ENCODE assay signal across 17 cellular contexts in the genomic region with DNA sequence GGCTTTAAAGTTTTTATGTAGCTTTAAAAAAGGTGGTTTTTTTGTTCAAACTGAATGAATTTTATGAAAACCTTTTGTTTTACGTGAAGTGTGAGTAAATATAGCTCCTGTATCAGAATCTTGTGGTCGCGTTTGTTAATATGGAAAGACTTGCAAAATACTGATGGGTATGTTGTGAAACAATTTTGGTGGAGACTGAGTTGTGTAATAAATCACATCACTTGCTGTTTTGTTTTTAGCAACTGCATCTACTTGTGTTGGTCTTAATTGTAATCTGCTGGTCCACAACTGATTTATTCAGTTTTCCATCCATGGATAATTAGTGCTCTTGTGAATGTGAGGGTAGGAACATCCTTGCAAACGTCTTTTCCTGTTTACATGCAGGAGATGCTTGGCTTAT. TPM values are rescaled to one million over a fixed set of nuclear protein-coding genes. Genes with fewer than 3 reads are reported as not detected.
A peak's percentile ranks its signal among the peaks of the same experiment; 100 is the strongest.
DNase-seq lines count a peak whose midpoint lies in the region; ATAC-seq and TF ChIP-seq lines count a peak whose summit lies in the region.
"Had no signal": no experiment of that assay in that cellular context is flagged by ENCODE, and none has a peak within 500 bp of the region (broad histone marks: within the 10 kb centered on the region; RNA-seq: fewer than 3 reads in every experiment).

No MANE protein-coding gene starts in this region.

- peak in 3 of 4 donors; percentile 42 to 60 (median 54) for ATAC-seq in right lobe of liver
- no peak for ATAC-seq in CD8-positive, alpha-beta T cell
- no peak for ATAC-seq in GM19328 (IDR thresholded peaks at IDR 0.05; ENCODE audit: unreplicated experiment)
- no peak for ATAC-seq in GM18858 (IDR thresholded peaks at IDR 0.05; ENCODE audit: unreplicated experiment)
- ATAC-seq: mucosa of descending colon; stimulated activated effector memory CD8-positive, alpha-beta T cell treated with anti-CD3 and anti-CD28 coated beads, Interleukin-12 subunit alpha, Interleukin-12 subunit beta, amount 100 ng/mL, for 72 hours had no signal

- intact Hi-C loops in right lobe of liver (cut with DNase I): no loop called here
- intact Hi-C loops in CD8-positive, alpha-beta T cell (cut with DNase I, micrococcal nuclease): no loop called here

- TF ChIP-seq POLR2A in right lobe of liver (IDR thresholded peaks at IDR 0.05): no peak

- POLR2A ChIA-PET in CD8-positive, alpha-beta T cell (lab: Charles Lee): no interaction called here

- no peak overlapping the region for H3K4me3 Mint-ChIP-seq in type B pancreatic cell
- H3K4me3 Mint-ChIP-seq in CD8-positive, alpha-beta T cell: no peak overlapping the region
- H3K4me3 Mint-ChIP-seq: stimulated activated effector memory CD8-positive, alpha-beta T cell treated with anti-CD3 and anti-CD28 coated beads, Interleukin-12 subunit alpha, Interleukin-12 subunit beta, amount 100 ng/mL, for 72 hours had no signal

- no peak for TF ChIP-seq CTCF in coronary artery (IDR thresholded peaks at IDR 0.05)
- TF ChIP-seq CTCF in right lobe of liver (IDR thresholded peaks at IDR 0.05): no peak
- no peak for TF ChIP-seq CTCF in type B pancreatic cell (conservative IDR thresholded peaks at IDR 0.05)
- TF ChIP-seq CTCF in CD8-positive, alpha-beta T cell (IDR thresholded peaks at IDR 0.05): no peak

- DNase-seq in NCI-H226: peak; percentile 41
- no peak for DNase-seq in coronary artery (ENCODE audit: low spot score)
- DNase-seq in right lobe of liver: no peak
- DNase-seq in type B pancreatic cell (ENCODE audit: extremely low spot score, unreplicated experiment): no peak
- no peak for DNase-seq in CD8-positive, alpha-beta T cell
- DNase-seq: activated CD4-positive, CD25-positive, alpha-beta regulatory T cell treated with anti-CD3 and anti-CD28 coated beads, Interleukin-2, amount 50 U/mL, for 72 hours; cortex of kidney; GM23248; KBM-7; mucosa of descending colon; NCI-H2107; OCI-M1; stimulated activated CD4-positive, alpha-beta T cell treated with anti-CD3 and anti-CD28 coated beads, Interleukin-4, amount 100 ng/mL, for 1 hour had no signal

- peak overlapping the region; percentile 72 for H3K27ac Mint-ChIP-seq in type B pancreatic cell
- no peak overlapping the region for H3K27ac Mint-ChIP-seq in CD8-positive, alpha-beta T cell
- H3K27ac Mint-ChIP-seq: stimulated activated effector memory CD8-positive, alpha-beta T cell treated with anti-CD3 and anti-CD28 coated beads, Interleukin-12 subunit alpha, Interleukin-12 subunit beta, amount 100 ng/mL, for 72 hours had no signal

- H3K4me1 Mint-ChIP-seq in type B pancreatic cell (ENCODE audit: unreplicated experiment): peaks cover 52% of the 10 kb centered on the region
- H3K4me1 Mint-ChIP-seq in CD8-positive, alpha-beta T cell (ENCODE audit: low read depth): no peaks in the 10 kb centered on the region
- H3K4me1 Mint-ChIP-seq: stimulated activated effector memory CD8-positive, alpha-beta T cell treated with anti-CD3 and anti-CD28 coated beads, Interleukin-12 subunit alpha, Interleukin-12 subunit beta, amount 100 ng/mL, for 72 hours had no signal

- H3K9me3 ChIP-seq in right lobe of liver: no peaks in the 10 kb centered on the region
- H3K9me3 ChIP-seq in CD8-positive, alpha-beta T cell (ENCODE audit: low read length): no peaks in the 10 kb centered on the region
- H3K9me3 ChIP-seq: mucosa of descending colon, prostate gland had no signal

- peaks cover 7% of the 10 kb centered on the region for H3K9me3 Mint-ChIP-seq in type B pancreatic cell
- H3K9me3 Mint-ChIP-seq in CD8-positive, alpha-beta T cell: peaks cover 9% of the 10 kb centered on the region

- H3K27ac ChIP-seq in coronary artery (peak overlapping the region in 1 of 2 donors; percentile 49), right lobe of liver (peak overlapping the region in 2 of 3 donors; percentile 3 to 12)
- no peak overlapping the region for H3K27ac ChIP-seq in CD8-positive, alpha-beta T cell (ENCODE audit: low read depth, low read length)
- H3K27ac ChIP-seq: GM23248, prostate gland had no signal

- no peaks in the 10 kb centered on the region for H3K36me3 ChIP-seq in right lobe of liver
- no peaks in the 10 kb centered on the region for H3K36me3 ChIP-seq in CD8-positive, alpha-beta T cell (ENCODE audit: insufficient read depth, low read length)
- H3K36me3 ChIP-seq: prostate gland had no signal

- WGBS in right lobe of liver (ENCODE audit: insufficient coverage, low coverage, low lambda C conversion rate, missing lambda C conversion rate): 8% methylated on average over 4 of the region's 4 CpGs

- CTCF ChIA-PET in CD8-positive, alpha-beta T cell (lab: Charles Lee): no interaction called here

- H3K4me3 ChIP-seq in coronary artery: peak overlapping the region; percentile 29
- H3K4me3 ChIP-seq in right lobe of liver: no peak overlapping the region
- no peak overlapping the region for H3K4me3 ChIP-seq in CD8-positive, alpha-beta T cell (ENCODE audit: low read depth, low read length)
- H3K4me3 ChIP-seq: GM23248, mucosa of descending colon, prostate gland had no signal

- no peaks in the 10 kb centered on the region for H3K27me3 ChIP-seq in right lobe of liver
- no peaks in the 10 kb centered on the region for H3K27me3 ChIP-seq in CD8-positive, alpha-beta T cell (ENCODE audit: insufficient read depth, low read length)

- peaks cover 29% of the 10 kb centered on the region for H3K36me3 Mint-ChIP-seq in type B pancreatic cell
- H3K36me3 Mint-ChIP-seq in CD8-positive, alpha-beta T cell: no peaks in the 10 kb centered on the region
- H3K36me3 Mint-ChIP-seq: stimulated activated effector memory CD8-positive, alpha-beta T cell treated with anti-CD3 and anti-CD28 coated beads, Interleukin-12 subunit alpha, Interleukin-12 subunit beta, amount 100 ng/mL, for 72 hours had no signal

- peaks cover 0 to 10% (median 0%) of the 10 kb centered on the region in 4 donors for H3K4me1 ChIP-seq in right lobe of liver
- H3K4me1 ChIP-seq in CD8-positive, alpha-beta T cell (ENCODE audit: insufficient read depth, low read length): no peaks in the 10 kb centered on the region
- H3K4me1 ChIP-seq: prostate gland had no signal

- H3K27me3 Mint-ChIP-seq in type B pancreatic cell: no peaks in the 10 kb centered on the region
- no peaks in the 10 kb centered on the region for H3K27me3 Mint-ChIP-seq in CD8-positive, alpha-beta T cell (ENCODE audit: low read depth)

RNA-seq across cellular contexts. Expression of a gene that starts 10.5 kb away (rescaled TPM):
- total RNA-seq in right lobe of liver (1 to 10 TPM; 4.1 to 6.5 (median 5.3) TPM), type B pancreatic cell (ENCODE audit: low replicate concordance) (79.2 and 83.4 TPM in 2 replicates)
- total RNA-seq in CD8-positive, alpha-beta T cell: under 1 TPM; 0.22 TPM

Comparison
In these comparisons a context has a peak if more than half of its experiments do, and no peak if none do; other contexts are left out.
1. ATAC-seq: peak in right lobe of liver (3 of 4); none in CD8-positive, alpha-beta T cell (single experiment), GM19328 (single experiment) and GM18858 (single experiment).
2. RNA of a gene that starts 10.5 kb away (total RNA-seq): 79.2 to 83.4 TPM in type B pancreatic cell; 4.1 to 6.5 TPM in right lobe of liver and 0.22 TPM in CD8-positive, alpha-beta T cell; every median in the first group is over 10 times any median in the second.